1 cellular context compared by ENCODE assay signal in the genomic region with DNA sequence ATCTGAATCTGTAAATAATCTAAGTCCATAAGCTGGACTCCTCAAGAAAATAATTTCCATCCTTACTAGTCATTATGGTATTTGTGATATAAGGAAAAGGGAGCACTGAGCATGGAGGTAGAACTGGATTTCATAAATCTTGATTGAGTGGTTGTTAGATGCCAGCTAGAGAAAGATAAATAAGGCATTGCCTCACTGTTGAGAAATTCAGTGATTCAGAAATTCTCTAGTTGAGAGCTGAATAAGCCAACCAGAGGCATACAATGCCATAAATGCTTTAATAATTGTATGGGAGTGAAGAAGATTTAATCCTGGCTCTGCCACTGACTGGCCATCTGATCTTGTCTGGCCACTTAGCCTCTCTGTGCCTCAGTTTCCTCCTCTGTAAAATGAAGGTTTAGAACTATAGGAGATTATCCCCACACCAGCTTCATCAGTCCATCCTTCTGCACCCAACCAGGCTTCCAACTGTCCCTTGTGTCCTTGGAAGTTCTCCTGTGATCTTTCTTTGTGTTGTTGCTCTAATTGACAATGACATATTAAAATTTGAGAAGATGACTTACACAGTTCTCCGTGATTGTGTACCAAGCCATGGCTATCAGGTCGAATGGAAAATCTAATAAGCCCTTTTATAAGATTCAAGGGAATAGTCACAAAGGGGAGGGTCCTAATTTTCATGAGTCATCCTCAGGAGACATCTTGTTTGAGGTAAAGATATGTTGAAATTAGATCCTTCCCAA.
A peak's percentile ranks its signal among the peaks of the same experiment; 100 is the strongest.
TF ChIP-seq lines count a peak whose summit lies in the region.

No MANE protein-coding gene starts in this region.

TF ChIP-seq in SK-N-SH, 30 proteins besides CTCF, POLR2A, EP300 and RAD21 (continued from another document):
- TF ChIP-seq, protein P1, sequence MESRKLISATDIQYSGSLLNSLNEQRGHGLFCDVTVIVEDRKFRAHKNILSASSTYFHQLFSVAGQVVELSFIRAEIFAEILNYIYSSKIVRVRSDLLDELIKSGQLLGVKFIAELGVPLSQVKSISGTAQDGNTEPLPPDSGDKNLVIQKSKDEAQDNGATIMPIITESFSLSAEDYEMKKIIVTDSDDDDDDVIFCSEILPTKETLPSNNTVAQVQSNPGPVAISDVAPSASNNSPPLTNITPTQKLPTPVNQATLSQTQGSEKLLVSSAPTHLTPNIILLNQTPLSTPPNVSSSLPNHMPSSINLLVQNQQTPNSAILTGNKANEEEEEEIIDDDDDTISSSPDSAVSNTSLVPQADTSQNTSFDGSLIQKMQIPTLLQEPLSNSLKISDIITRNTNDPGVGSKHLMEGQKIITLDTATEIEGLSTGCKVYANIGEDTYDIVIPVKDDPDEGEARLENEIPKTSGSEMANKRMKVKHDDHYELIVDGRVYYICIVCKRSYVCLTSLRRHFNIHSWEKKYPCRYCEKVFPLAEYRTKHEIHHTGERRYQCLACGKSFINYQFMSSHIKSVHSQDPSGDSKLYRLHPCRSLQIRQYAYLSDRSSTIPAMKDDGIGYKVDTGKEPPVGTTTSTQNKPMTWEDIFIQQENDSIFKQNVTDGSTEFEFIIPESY (IDR thresholded peaks at IDR 0.05; ENCODE audit: borderline replicate concordance, low read depth) = no peak
- TF ChIP-seq FOXM1 (IDR thresholded peaks at IDR 0.05; ENCODE audit: low read depth) (0 out of 2 replicates have a peak, but pooled peaks have one; percentile 61), TAF1 (IDR thresholded peaks at IDR 0.05; ENCODE audit: borderline replicate concordance, low read depth, low read length) (no peak), MXI1 (IDR thresholded peaks at IDR 0.05; ENCODE audit: low read depth, low read length) (no peak), NRF1 (IDR thresholded peaks at IDR 0.05; ENCODE audit: low read depth, low read length) (no peak), SMC3 (IDR thresholded peaks at IDR 0.05; ENCODE audit: low read depth, low read length) (no peak), RCOR1 (IDR thresholded peaks at IDR 0.05; ENCODE audit: low read length) (no peak), GATA2 (CRISPR knock-in tag; IDR thresholded peaks at IDR 0.05) (no peak), TCF12 (IDR thresholded peaks at IDR 0.05) (peak; percentile 82), MEF2A (IDR thresholded peaks at IDR 0.05; ENCODE audit: borderline replicate concordance, low read depth) (no peak; the same call in 1 of the 2 replicates), EZH2phosphoT487 (IDR thresholded peaks at IDR 0.05; ENCODE audit: borderline replicate concordance, low read depth) (no peak), NFIC (IDR thresholded peaks at IDR 0.05; ENCODE audit: borderline replicate concordance) (peak; percentile 60; the same call in 1 of the 2 replicates), JUND (IDR thresholded peaks at IDR 0.05) (peak; percentile 32), RFX5 (IDR thresholded peaks at IDR 0.05; ENCODE audit: low read length) (no peak), RXRA (IDR thresholded peaks at IDR 0.05; ENCODE audit: borderline replicate concordance, low read depth) (no peak)
- TF ChIP-seq, protein P2, sequence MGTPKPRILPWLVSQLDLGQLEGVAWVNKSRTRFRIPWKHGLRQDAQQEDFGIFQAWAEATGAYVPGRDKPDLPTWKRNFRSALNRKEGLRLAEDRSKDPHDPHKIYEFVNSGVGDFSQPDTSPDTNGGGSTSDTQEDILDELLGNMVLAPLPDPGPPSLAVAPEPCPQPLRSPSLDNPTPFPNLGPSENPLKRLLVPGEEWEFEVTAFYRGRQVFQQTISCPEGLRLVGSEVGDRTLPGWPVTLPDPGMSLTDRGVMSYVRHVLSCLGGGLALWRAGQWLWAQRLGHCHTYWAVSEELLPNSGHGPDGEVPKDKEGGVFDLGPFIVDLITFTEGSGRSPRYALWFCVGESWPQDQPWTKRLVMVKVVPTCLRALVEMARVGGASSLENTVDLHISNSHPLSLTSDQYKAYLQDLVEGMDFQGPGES (IDR thresholded peaks at IDR 0.05; ENCODE audit: low read depth, low read length) = no peak
- TF ChIP-seq, protein P3, sequence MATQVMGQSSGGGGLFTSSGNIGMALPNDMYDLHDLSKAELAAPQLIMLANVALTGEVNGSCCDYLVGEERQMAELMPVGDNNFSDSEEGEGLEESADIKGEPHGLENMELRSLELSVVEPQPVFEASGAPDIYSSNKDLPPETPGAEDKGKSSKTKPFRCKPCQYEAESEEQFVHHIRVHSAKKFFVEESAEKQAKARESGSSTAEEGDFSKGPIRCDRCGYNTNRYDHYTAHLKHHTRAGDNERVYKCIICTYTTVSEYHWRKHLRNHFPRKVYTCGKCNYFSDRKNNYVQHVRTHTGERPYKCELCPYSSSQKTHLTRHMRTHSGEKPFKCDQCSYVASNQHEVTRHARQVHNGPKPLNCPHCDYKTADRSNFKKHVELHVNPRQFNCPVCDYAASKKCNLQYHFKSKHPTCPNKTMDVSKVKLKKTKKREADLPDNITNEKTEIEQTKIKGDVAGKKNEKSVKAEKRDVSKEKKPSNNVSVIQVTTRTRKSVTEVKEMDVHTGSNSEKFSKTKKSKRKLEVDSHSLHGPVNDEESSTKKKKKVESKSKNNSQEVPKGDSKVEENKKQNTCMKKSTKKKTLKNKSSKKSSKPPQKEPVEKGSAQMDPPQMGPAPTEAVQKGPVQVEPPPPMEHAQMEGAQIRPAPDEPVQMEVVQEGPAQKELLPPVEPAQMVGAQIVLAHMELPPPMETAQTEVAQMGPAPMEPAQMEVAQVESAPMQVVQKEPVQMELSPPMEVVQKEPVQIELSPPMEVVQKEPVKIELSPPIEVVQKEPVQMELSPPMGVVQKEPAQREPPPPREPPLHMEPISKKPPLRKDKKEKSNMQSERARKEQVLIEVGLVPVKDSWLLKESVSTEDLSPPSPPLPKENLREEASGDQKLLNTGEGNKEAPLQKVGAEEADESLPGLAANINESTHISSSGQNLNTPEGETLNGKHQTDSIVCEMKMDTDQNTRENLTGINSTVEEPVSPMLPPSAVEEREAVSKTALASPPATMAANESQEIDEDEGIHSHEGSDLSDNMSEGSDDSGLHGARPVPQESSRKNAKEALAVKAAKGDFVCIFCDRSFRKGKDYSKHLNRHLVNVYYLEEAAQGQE (IDR thresholded peaks at IDR 0.05; ENCODE audit: low read depth, low read length) = no peak
- TF ChIP-seq, protein P4, sequence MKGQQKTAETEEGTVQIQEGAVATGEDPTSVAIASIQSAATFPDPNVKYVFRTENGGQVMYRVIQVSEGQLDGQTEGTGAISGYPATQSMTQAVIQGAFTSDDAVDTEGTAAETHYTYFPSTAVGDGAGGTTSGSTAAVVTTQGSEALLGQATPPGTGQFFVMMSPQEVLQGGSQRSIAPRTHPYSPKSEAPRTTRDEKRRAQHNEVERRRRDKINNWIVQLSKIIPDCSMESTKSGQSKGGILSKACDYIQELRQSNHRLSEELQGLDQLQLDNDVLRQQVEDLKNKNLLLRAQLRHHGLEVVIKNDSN (IDR thresholded peaks at IDR 0.05; ENCODE audit: borderline replicate concordance, low read depth) = no peak
TF ChIP-seq in SK-N-SH: peak in this region for 9.
